In the genomic region with DNA sequence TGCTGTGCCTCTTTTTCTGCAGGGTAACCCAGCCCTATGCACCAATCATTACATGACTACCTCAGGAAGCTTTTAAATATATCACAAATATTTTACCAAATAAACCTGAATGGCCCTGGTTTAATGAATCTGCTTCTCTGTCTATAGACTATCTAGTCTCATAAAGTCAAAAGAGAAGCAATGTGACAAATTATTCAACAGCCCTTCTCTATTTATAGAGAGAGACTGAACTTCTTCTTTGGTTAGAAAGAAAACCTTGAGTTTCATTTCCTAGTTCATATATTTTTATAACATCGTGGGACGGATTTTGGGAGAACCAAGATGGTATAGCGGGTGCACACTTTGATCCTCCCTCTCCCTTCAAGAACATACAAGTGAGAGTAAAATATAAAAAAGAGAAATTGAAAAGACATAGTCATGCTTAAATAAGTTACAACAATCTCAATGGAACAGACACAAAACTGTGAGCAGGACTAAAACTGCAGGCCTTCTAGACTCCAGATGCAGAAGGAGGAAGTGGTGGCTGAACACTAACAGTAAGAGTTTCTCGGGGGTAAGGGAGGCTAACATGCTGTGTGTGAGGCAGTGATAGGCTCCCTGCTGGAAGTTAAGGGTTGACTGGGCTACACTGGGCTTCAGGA, we compare ENCODE assay signal across 8 cellular contexts. TPM values are rescaled to one million over a fixed set of nuclear protein-coding genes. Genes with fewer than 3 reads are reported as not detected.
DNase-seq lines count a peak whose midpoint lies in the region; ATAC-seq, FAIRE-seq and TF ChIP-seq lines count a peak whose summit lies in the region.
"Not testable (repeated sequence)": the region's sequence is repeated elsewhere in the genome, so short reads cannot be mapped to it uniquely, and the experiment has no call there.

No MANE protein-coding gene starts in this region.

- H3K4me1 ChIP-seq in A549, result not testable (repeated sequence)

- WGBS in A549 (ENCODE audit: missing lambda C conversion rate), result 91% methylated on average over 4 of the region's 4 CpGs

- DNase-seq in A549 (ENCODE audit: low read depth in 1 of 2, low spot score in 1 of 2), result not testable (repeated sequence)
- DNase-seq in SIG-M5 (lab: John Stamatoyannopoulos, UW) (peak; percentile 74), medulla oblongata (ENCODE audit: extremely low spot score) (peak; percentile 77)

- TF ChIP-seq RAD21 in A549 (conservative IDR thresholded peaks at IDR 0.05 in 1 of 2, IDR thresholded peaks at IDR 0.05 in 1 of 2), result not testable (repeated sequence)

- H3K9me3 ChIP-seq in A549, result not testable (repeated sequence)

- CTCF ChIA-PET in A549 (lab: Yijun Ruan, JAX), result interaction anchor here (1.2 kb wide), 1 partner anchor 98 kb away, joined by 3 read pairs; a partner anchor contains a TSS

- not testable (repeated sequence) for TF ChIP-seq CTCF in A549 (IDR thresholded peaks at IDR 0.05)

- TF ChIP-seq EP300 in A549 (IDR thresholded peaks at IDR 0.05), result not testable (repeated sequence)

- H3K4me3 ChIP-seq in A549, result not testable (repeated sequence)

- FAIRE-seq in A549 (lab: Jason Lieb, UNC), result not testable (repeated sequence)

- H3K27ac ChIP-seq in A549, result 0 out of 6 replicates have a peak overlapping the region, but pooled peaks of 1 of the 2 experiments have one; percentile 15
- peak overlapping the region; percentile 10 for H3K27ac ChIP-seq in angular gyrus (ENCODE audit: low read depth, low read length)

- H3K4me2 ChIP-seq in A549, result not testable (repeated sequence)

- TF ChIP-seq POLR2A in A549 (IDR thresholded peaks at IDR 0.05; ENCODE audit: low read length), result not testable (repeated sequence)

- POLR2A ChIA-PET in A549 (lab: Yijun Ruan, JAX), result not testable (repeated sequence)

- ATAC-seq in A549 (peak; percentile 26 to 28; a peak in 1 of 6 replicates), GM18508 (IDR thresholded peaks at IDR 0.05; ENCODE audit: insufficient read depth, unreplicated experiment) (peak; percentile 79), GM21381 (IDR thresholded peaks at IDR 0.05; ENCODE audit: unreplicated experiment) (peak; percentile 92), HG02885 (IDR thresholded peaks at IDR 0.05; ENCODE audit: poor library complexity, unreplicated experiment) (peak; percentile 82), HG03571 (IDR thresholded peaks at IDR 0.05; ENCODE audit: unreplicated experiment) (peak; percentile 90)

RNA-seq across cellular contexts. Expression of a gene that starts 3.9 kb away (rescaled TPM):
- polyA plus RNA-seq in A549 (2011; rRNA removed), result 2.4 and 2.6 TPM in 2 replicates
- polyA plus RNA-seq in A549 (2012; cell fraction: cytosol; rRNA removed), result 0.98 and 1.2 TPM in 2 replicates
- polyA plus RNA-seq in A549 (2012; cell fraction: nucleus; rRNA removed), result 1.0 and 1.2 TPM in 2 replicates
- 0.36 to 0.43 TPM (median 0.36 TPM) in 3 replicates for polyA plus RNA-seq in A549 (2017; fragmentation: RNase III; extraction: RNeasy Plus Mini Kit Qiagen cat#74134 plus additional on column Dnase treatment)
- 3.1 and 4.4 TPM in 2 replicates for polyA minus RNA-seq in A549 (2011; rRNA and poly(A)+ RNA removed)

Comparison
In these comparisons a context has a peak if more than half of its experiments do, and no peak if none do; other contexts are left out.
1. ATAC-seq: peak in every context shown above with its lines; median percentile 92 in GM21381; 90 in HG03571; 82 in HG02885; 79 in GM18508; 27 in A549.